In genomic region chr16:79923431-79923830, GRCh38 we compare ENCODE assay signal across 31 cellular contexts.
DNase-seq lines count a peak whose midpoint lies in the region; ATAC-seq, FAIRE-seq and TF ChIP-seq lines count a peak whose summit lies in the region.
"Had no signal": no experiment of that assay in that cellular context is flagged by ENCODE, and none has a peak within 500 bp of the region (broad histone marks: within the 10 kb centered on the region; RNA-seq: fewer than 3 reads in every experiment).

No MANE protein-coding gene starts in this region.

- 63% methylated on average over 3 of the region's 3 CpGs for WGBS in K562 (ENCODE audit: insufficient coverage, low coverage, missing lambda C conversion rate)

- no peaks in the 10 kb centered on the region for H3K27me3 ChIP-seq in K562 (ENCODE audit: control insufficient read depth in 2 of 2, insufficient read depth in 2 of 2, low read length in 2 of 2)
- no peaks in the 10 kb centered on the region for H3K27me3 ChIP-seq in neural cell (ENCODE audit: insufficient read depth, low read depth, low read length)
- H3K27me3 ChIP-seq: BE2C; BLaER1; BLaER1 treated with 17β-estradiol and CSF1 and Interleukin-3, amounts not matched to agents 10 nM and 100 nM had no signal

- no peak for FAIRE-seq in K562 (lab: Jason Lieb, UNC)
- FAIRE-seq: A204.1, A549, D721Med had no signal

- H3K4me2 ChIP-seq in K562 (ENCODE audit: insufficient read depth, low read length) (no peak overlapping the region), neural cell (ENCODE audit: low read length) (no peak overlapping the region)
- H3K4me2 ChIP-seq: A549; BLaER1; BLaER1 treated with 17β-estradiol and CSF1 and Interleukin-3, amounts not matched to agents 10 nM and 100 nM had no signal

- ATAC-seq in K562, result no peak
- no peak for ATAC-seq in HG03097 (IDR thresholded peaks at IDR 0.05; ENCODE audit: low FRiP score, unreplicated experiment)
- ATAC-seq: A549; CD8-positive, alpha-beta T cell had no signal

- H2AFZ ChIP-seq in K562 (ENCODE audit: low read depth, low read length) (no peak overlapping the region), neural cell (ENCODE audit: low read depth, low read length) (no peak overlapping the region)

- TF ChIP-seq POLR2A in K562 (conservative IDR thresholded peaks at IDR 0.05), result no peak

- H3K9ac ChIP-seq in K562 (ENCODE audit: insufficient read depth in 1 of 2, low read depth in 2 of 2, low read length in 2 of 2), result no peak overlapping the region
- H3K9ac ChIP-seq in neural cell (ENCODE audit: low read length), result no peak overlapping the region
- H3K9ac ChIP-seq: BLaER1; BLaER1 treated with 17β-estradiol and CSF1 and Interleukin-3, amounts not matched to agents 10 nM and 100 nM had no signal

- in situ Hi-C loops in K562 (cut with MboI), result no loop called here

- H3K27ac ChIP-seq in K562 (ENCODE audit: extremely low read depth, low read depth, low read length) (no peak overlapping the region), neural cell (ENCODE audit: low read length) (no peak overlapping the region)
- H3K27ac ChIP-seq: 22Rv1; A549; BLaER1; BLaER1 treated with 17β-estradiol and CSF1 and Interleukin-3, amounts not matched to agents 10 nM and 100 nM; C4-2B had no signal

- H3K36me3 ChIP-seq in K562 (ENCODE audit: control insufficient read depth, insufficient read depth, low read length) (no peaks in the 10 kb centered on the region), neural cell (ENCODE audit: insufficient read depth, low read length) (no peaks in the 10 kb centered on the region)
- H3K36me3 ChIP-seq: BE2C; BLaER1; BLaER1 treated with 17β-estradiol and CSF1 and Interleukin-3, amounts not matched to agents 10 nM and 100 nM had no signal

- no peaks in the 10 kb centered on the region for H3F3A ChIP-seq in neural cell (ENCODE audit: insufficient read depth, low read length, poor library complexity, severe bottlenecking)

- TF ChIP-seq CTCF in K562 (IDR thresholded peaks at IDR 0.05 in 2 of 3, conservative IDR thresholded peaks at IDR 0.05 in 1 of 3; ENCODE audit: insufficient read depth in 2 of 3, low read depth in 1 of 3, low read length in 3 of 3) (no peak), neural cell (IDR thresholded peaks at IDR 0.05; ENCODE audit: poor library complexity, severe bottlenecking) (no peak)

- CTCF ChIA-PET in K562 (lab: Yijun Ruan, JAX; ENCODE audit: low intra/inter-chr PET ratio), result interaction anchor here (0.5 kb wide), 1 partner anchor 161 kb away, joined by 3 read pairs; no protein-coding TSS in a partner anchor

- POLR2A ChIA-PET in K562 (lab: Yijun Ruan, JAX), result interaction anchor here (0.7 to 1.4 kb wide), 5 partner anchors 9 to 28 kb away, joined by 3 to 4 read pairs (median 3); no protein-coding TSS in a partner anchor

- TF ChIP-seq RAD21 in K562 (CRISPR knock-in tag; conservative IDR thresholded peaks at IDR 0.05 in 1 of 2, IDR thresholded peaks at IDR 0.05 in 1 of 2) (no peak), neural cell (conservative IDR thresholded peaks at IDR 0.05) (no peak)

- H3K9me1 ChIP-seq in K562 (ENCODE audit: control insufficient read depth, insufficient read depth, low read length), result no peaks in the 10 kb centered on the region

- H3K9me2 ChIP-seq in neural cell (ENCODE audit: insufficient read depth, low read length), result no peaks in the 10 kb centered on the region

- no TSS peak for BruUV-seq in K562 (replicated peaks; lab: Mats Ljungman, UMichigan)

- no peak for DNase-seq in K562 (ENCODE audit: extremely low read depth in 1 of 4, low spot score in 3 of 4)
- no peak for DNase-seq in pons (ENCODE audit: low spot score)
- DNase-seq: 8988T; ACHN; AML-193; BE2C; C1 segment of cervical spinal cord; Caco-2; Calu3; CD4-positive, alpha-beta memory T cell; CD4-positive, alpha-beta T cell; CD4-positive, CD25-positive, alpha-beta regulatory T cell; CD8-positive, alpha-beta memory T cell; CD8-positive, alpha-beta T cell; COR-L47; DMS 273 treated with DMSO at 0.1 percent for 48 hours; DMS153; DMS53; DMS79; DMS79 treated with DMSO at 0.1 percent for 48 hours; DND-41; EL had no signal

- intact Hi-C loops in K562 (cut with micrococcal nuclease), result loop anchor here (5.0 to 10.0 kb wide), 2 partner anchors 161 to 1084 kb away; partner anchors contain the start of genes CENPN and CMC2

- H3K79me2 ChIP-seq in K562 (ENCODE audit: control insufficient read depth, insufficient read depth, low read length), result no peaks in the 10 kb centered on the region
- no peaks in the 10 kb centered on the region for H3K79me2 ChIP-seq in neural cell (replicated peaks; ENCODE audit: insufficient read depth, low read length)

- no peaks in the 10 kb centered on the region for H4K20me1 ChIP-seq in K562 (replicated peaks; ENCODE audit: control insufficient read depth, insufficient read depth, low read length)
- H4K20me1 ChIP-seq in neural cell (ENCODE audit: insufficient read depth), result no peaks in the 10 kb centered on the region
- H4K20me1 ChIP-seq: BLaER1; BLaER1 treated with 17β-estradiol and CSF1 and Interleukin-3, amounts not matched to agents 10 nM and 100 nM had no signal

- TF ChIP-seq EP300 in K562 (IDR thresholded peaks at IDR 0.05; ENCODE audit: low read length) (no peak), neural cell (conservative IDR thresholded peaks at IDR 0.05; ENCODE audit: poor library complexity, severe bottlenecking) (peak; percentile 98)

- H3K4me3 ChIP-seq in K562 (no peak overlapping the region), neural cell (ENCODE audit: low read length) (no peak overlapping the region)
- H3K4me3 ChIP-seq: A549; BLaER1; BLaER1 treated with 17β-estradiol and CSF1 and Interleukin-3, amounts not matched to agents 10 nM and 100 nM had no signal

- H3K4me1 ChIP-seq in K562 (replicated peaks in 1 of 2; ENCODE audit: control insufficient read depth in 2 of 2, insufficient read depth in 2 of 2, low read length in 2 of 2), result no peaks in the 10 kb centered on the region; a peak in 1 of 5 replicates
- H3K4me1 ChIP-seq: A549; BE2C; BLaER1; BLaER1 treated with 17β-estradiol and CSF1 and Interleukin-3, amounts not matched to agents 10 nM and 100 nM; Caco-2 had no signal

- H3K9me3 ChIP-seq in K562 (replicated peaks; ENCODE audit: control insufficient read depth, insufficient read depth, low read depth, low read length), result no peaks in the 10 kb centered on the region
- H3K9me3 ChIP-seq in neural cell (ENCODE audit: low read length), result no peaks in the 10 kb centered on the region
- H3K9me3 ChIP-seq: A549; BE2C; BLaER1; BLaER1 treated with 17β-estradiol and CSF1 and Interleukin-3, amounts not matched to agents 10 nM and 100 nM; Caco-2 had no signal

TF ChIP-seq in K562, 482 proteins besides CTCF, POLR2A, EP300 and RAD21:
- peak; percentile 22; the same call in 1 of the 2 replicates for TF ChIP-seq C11orf30 (IDR thresholded peaks at IDR 0.05; ENCODE audit: low read depth)
- TF ChIP-seq ZNF217 (CRISPR knock-in tag; IDR thresholded peaks at IDR 0.05), result no peak
- no peak for TF ChIP-seq SETDB1 (IDR thresholded peaks at IDR 0.05; ENCODE audit: low read length)
- peak; percentile 25; the same call in 1 of the 2 replicates for TF ChIP-seq ZNF316 (IDR thresholded peaks at IDR 0.05)
- TF ChIP-seq NFATC3 (IDR thresholded peaks at IDR 0.05), result no peak
- TF ChIP-seq HDAC6 (IDR thresholded peaks at IDR 0.05; ENCODE audit: low read depth, low read length), result no peak
- TF ChIP-seq RB1 (IDR thresholded peaks at IDR 0.05; ENCODE audit: low read depth), result no peak
- TF ChIP-seq MAFG (tag; conservative IDR thresholded peaks at IDR 0.05), result peak; percentile 60; the same call in 1 of the 2 replicates

TF ChIP-seq in neural cell, 6 proteins besides CTCF, POLR2A, EP300 and RAD21:
- peak; percentile 95 for TF ChIP-seq POLR2AphosphoS5 (IDR thresholded peaks at IDR 0.05)
- TF ChIP-seq EZH2 (IDR thresholded peaks at IDR 0.05; ENCODE audit: borderline replicate concordance, insufficient read depth, low read length, poor library complexity, severe bottlenecking), result no peak
